In the genomic region with DNA sequence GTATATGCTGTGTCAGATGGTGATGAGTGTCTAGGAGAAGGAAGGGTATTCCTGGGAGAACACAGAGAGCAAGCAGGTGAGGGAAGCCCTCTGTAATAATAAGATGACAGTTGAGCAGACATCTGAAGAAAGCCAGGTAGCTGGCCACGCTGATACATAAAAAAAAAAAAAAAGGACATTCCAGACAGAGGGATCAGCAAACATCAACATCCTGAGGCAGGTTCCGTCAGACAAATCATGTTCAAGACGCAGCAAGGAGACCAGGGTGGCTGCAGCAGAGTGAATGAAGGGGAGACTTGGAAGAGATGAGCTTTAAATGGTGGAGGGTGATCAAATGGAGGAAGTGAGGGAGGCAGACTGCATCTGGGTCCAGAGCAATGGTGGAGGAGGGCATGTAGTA, we compare ENCODE assay signal across 1 cellular context.
TF ChIP-seq lines count a peak whose summit lies in the region.

No MANE protein-coding gene starts in this region.

TF ChIP-seq in WTC11, 78 proteins besides CTCF, POLR2A, EP300 and RAD21 (continued from another document):
- TF ChIP-seq, protein P1, sequence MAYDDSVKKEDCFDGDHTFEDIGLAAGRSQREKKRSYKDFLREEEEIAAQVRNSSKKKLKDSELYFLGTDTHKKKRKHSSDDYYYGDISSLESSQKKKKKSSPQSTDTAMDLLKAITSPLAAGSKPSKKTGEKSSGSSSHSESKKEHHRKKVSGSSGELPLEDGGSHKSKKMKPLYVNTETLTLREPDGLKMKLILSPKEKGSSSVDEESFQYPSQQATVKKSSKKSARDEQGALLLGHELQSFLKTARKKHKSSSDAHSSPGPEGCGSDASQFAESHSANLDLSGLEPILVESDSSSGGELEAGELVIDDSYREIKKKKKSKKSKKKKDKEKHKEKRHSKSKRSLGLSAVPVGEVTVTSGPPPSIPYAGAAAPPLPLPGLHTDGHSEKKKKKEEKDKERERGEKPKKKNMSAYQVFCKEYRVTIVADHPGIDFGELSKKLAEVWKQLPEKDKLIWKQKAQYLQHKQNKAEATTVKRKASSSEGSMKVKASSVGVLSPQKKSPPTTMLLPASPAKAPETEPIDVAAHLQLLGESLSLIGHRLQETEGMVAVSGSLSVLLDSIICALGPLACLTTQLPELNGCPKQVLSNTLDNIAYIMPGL (CRISPR knock-in tag; IDR thresholded peaks at IDR 0.05) = no peak
